ENCODE assay signal across 26 cellular contexts in genomic region chr7:25822823-25823222, GRCh38.
DNase-seq lines count a peak whose midpoint lies in the region; ATAC-seq, FAIRE-seq and TF ChIP-seq lines count a peak whose summit lies in the region.
"Had no signal": no experiment of that assay in that cellular context is flagged by ENCODE, and none has a peak within 500 bp of the region (broad histone marks: within the 10 kb centered on the region; RNA-seq: fewer than 3 reads in every experiment).

No MANE protein-coding gene starts in this region.

- TF ChIP-seq EP300 in HepG2 (IDR thresholded peaks at IDR 0.05; ENCODE audit: low read depth in 2 of 2, low read length in 2 of 2) (no peak), HepG2 (CRISPR knock-in tag; IDR thresholded peaks at IDR 0.05; ENCODE audit: borderline replicate concordance) (no peak), H1 (IDR thresholded peaks at IDR 0.05; ENCODE audit: borderline replicate concordance in 1 of 2, low read depth in 2 of 2, low read length in 2 of 2) (no peak)

- TF ChIP-seq CTCF in HepG2 (CRISPR knock-in tag; IDR thresholded peaks at IDR 0.05) (no peak), right lobe of liver (IDR thresholded peaks at IDR 0.05) (no peak), OCI-LY3 (IDR thresholded peaks at IDR 0.05; ENCODE audit: low read depth, low read length) (no peak), H1 (IDR thresholded peaks at IDR 0.05; ENCODE audit: control extremely low read depth in 1 of 3, insufficient read depth in 1 of 3, low read depth in 1 of 3, low read length in 3 of 3) (no peak)

- H2AFZ ChIP-seq in HepG2 (ENCODE audit: low read length) (no peak overlapping the region), OCI-LY3 (ENCODE audit: low read depth, low read length) (no peak overlapping the region), H1 (ENCODE audit: low read length) (no peak overlapping the region)

- in situ Hi-C loops in HepG2 (cut with HindIII; ENCODE audit: extremely low pct_ligation_motif_present, low pct_unique_long_range_greater_than_20kb): no loop called here

- no peak overlapping the region for H2BK5ac ChIP-seq in H1 (ENCODE audit: low read depth, low read length)

- no peak overlapping the region for H2BK120ac ChIP-seq in H1 (replicated peaks; ENCODE audit: low read depth, low read length)

- H3K9ac ChIP-seq in HepG2 (ENCODE audit: insufficient read depth, low read depth, low read length) (no peak overlapping the region), OCI-LY3 (ENCODE audit: low read length) (no peak overlapping the region), H1 (replicated peaks in 1 of 4; ENCODE audit: extremely low read depth in 1 of 4, low read depth in 3 of 4, low read length in 3 of 4) (no peak overlapping the region)
- H3K9ac ChIP-seq: BLaER1 treated with 17β-estradiol and CSF1 and Interleukin-3, amounts not matched to agents 10 nM and 100 nM had no signal

- no peaks in the 10 kb centered on the region for H3K36me3 Mint-ChIP-seq in stimulated activated memory B cell treated with anti-CD40 and anti-IgM and Interleukin-4, amounts not matched to agents 10 μg/mL and 1 μg/mL and 100 μg/mL, for 72 hours
- H3K36me3 Mint-ChIP-seq: CD14-positive monocyte; CD8-positive, alpha-beta memory T cell had no signal

- H3K9me3 ChIP-seq in HepG2 (ENCODE audit: low read length) (no peaks in the 10 kb centered on the region), right lobe of liver (no peaks in the 10 kb centered on the region), OCI-LY3 (ENCODE audit: insufficient read depth, low read length) (no peaks in the 10 kb centered on the region), H1 (ENCODE audit: insufficient read depth in 2 of 2, low read depth in 1 of 2, low read length in 1 of 2) (no peaks in the 10 kb centered on the region)
- H3K9me3 ChIP-seq: BE2C; BLaER1 treated with 17β-estradiol and CSF1 and Interleukin-3, amounts not matched to agents 10 nM and 100 nM; HAP-1 had no signal

- no peaks in the 10 kb centered on the region for H3K4me1 ChIP-seq in HepG2 (ENCODE audit: insufficient read depth, low read length)
- H3K4me1 ChIP-seq in right lobe of liver: no peaks in the 10 kb centered on the region
- peaks cover 37% of the 10 kb centered on the region for H3K4me1 ChIP-seq in OCI-LY3 (ENCODE audit: low read length)
- H3K4me1 ChIP-seq in H1 (replicated peaks in 1 of 4; ENCODE audit: control insufficient read depth in 3 of 4, insufficient read depth in 4 of 4, low read length in 3 of 4): no peaks in the 10 kb centered on the region
- H3K4me1 ChIP-seq: BE2C had no signal

- no peak overlapping the region for H3K27ac Mint-ChIP-seq in stimulated activated memory B cell treated with anti-CD40 and anti-IgM and Interleukin-4, amounts not matched to agents 10 μg/mL and 1 μg/mL and 100 μg/mL, for 72 hours
- H3K27ac Mint-ChIP-seq: CD14-positive monocyte; CD4-positive, alpha-beta T cell; CD8-positive, alpha-beta memory T cell; HFFc6 had no signal

- intact Hi-C loops in HepG2 (cut with micrococcal nuclease; ENCODE audit: unreplicated experiment): no loop called here
- intact Hi-C loops in right lobe of liver (cut with DNase I): no loop called here

- TF ChIP-seq RAD21 in HepG2 (CRISPR knock-in tag; IDR thresholded peaks at IDR 0.05) (no peak), H1 (IDR thresholded peaks at IDR 0.05 in 1 of 2, conservative IDR thresholded peaks at IDR 0.05 in 1 of 2; ENCODE audit: low read depth in 2 of 2, low read length in 2 of 2) (no peak)

- H2BK12ac ChIP-seq in H1 (ENCODE audit: low read depth, low read length): no peak overlapping the region

- H3K4me1 Mint-ChIP-seq in stimulated activated memory B cell treated with anti-CD40 and anti-IgM and Interleukin-4, amounts not matched to agents 10 μg/mL and 1 μg/mL and 100 μg/mL, for 72 hours: peaks cover 14% of the 10 kb centered on the region
- H3K4me1 Mint-ChIP-seq: CD14-positive monocyte; CD8-positive, alpha-beta memory T cell had no signal

- H4K20me1 ChIP-seq in HepG2 (ENCODE audit: insufficient read depth, low read length) (no peaks in the 10 kb centered on the region), OCI-LY3 (ENCODE audit: insufficient read depth, low read length) (no peaks in the 10 kb centered on the region), H1 (replicated peaks in 1 of 2; ENCODE audit: control insufficient read depth in 1 of 2, insufficient read depth in 2 of 2, low read length in 2 of 2) (no peaks in the 10 kb centered on the region)
- H4K20me1 ChIP-seq: BLaER1 treated with 17β-estradiol and CSF1 and Interleukin-3, amounts not matched to agents 10 nM and 100 nM had no signal

- H3K56ac ChIP-seq in H1 (replicated peaks; ENCODE audit: insufficient read length, low read depth, low read length): no peak overlapping the region

- ATAC-seq in HepG2 (no peak), right lobe of liver (no peak), HG03442 (IDR thresholded peaks at IDR 0.05; ENCODE audit: unreplicated experiment) (no peak), HG03175 (IDR thresholded peaks at IDR 0.05; ENCODE audit: unreplicated experiment) (no peak)
- ATAC-seq in stimulated activated memory B cell treated with anti-CD40 and anti-IgM and Interleukin-4, amounts not matched to agents 10 μg/mL and 1 μg/mL and 100 μg/mL, for 72 hours: no peak

- H3K79me2 ChIP-seq in HepG2 (ENCODE audit: insufficient read depth, low read length) (no peaks in the 10 kb centered on the region), OCI-LY3 (ENCODE audit: low read length) (no peaks in the 10 kb centered on the region), H1 (ENCODE audit: control insufficient read depth in 1 of 2, insufficient read depth in 2 of 2, low read length in 2 of 2) (no peaks in the 10 kb centered on the region)

- H4K5ac ChIP-seq in H1 (ENCODE audit: insufficient read length, low read depth, low read length): no peak overlapping the region

- CTCF ChIA-PET in HepG2 (lab: Yijun Ruan, JAX; ENCODE audit: low intra/inter-chr PET ratio, low total read pairs) (no interaction called here), H1 (lab: Charles Lee; ENCODE audit: partially characterized antibody) (interaction anchor here (0.7 to 6.0 kb wide), 5 partner anchors 9 to 225 kb away, joined by 3 to 55 read pairs (median 3); no protein-coding TSS in a partner anchor)

- H3K27me3 ChIP-seq in HepG2 (ENCODE audit: control insufficient read depth in 1 of 2, insufficient read depth in 2 of 2, low read length in 2 of 2) (peaks cover 0 to 4% of the 10 kb centered on the region in 2 experiments; a peak in 1 of 5 replicates), right lobe of liver (no peaks in the 10 kb centered on the region), OCI-LY3 (ENCODE audit: low read depth, low read length) (no peaks in the 10 kb centered on the region), H1 (replicated peaks in 1 of 4; ENCODE audit: control insufficient read depth in 3 of 4, extremely low read depth in 1 of 4, insufficient read depth in 3 of 4, low read length in 3 of 4) (no peaks in the 10 kb centered on the region)
- H3K27me3 ChIP-seq: BE2C; BLaER1 treated with 17β-estradiol and CSF1 and Interleukin-3, amounts not matched to agents 10 nM and 100 nM had no signal

- no peak overlapping the region for H4K8ac ChIP-seq in H1 (ENCODE audit: extremely low read depth, insufficient read depth, low read length)

- H3K4me3 ChIP-seq in HepG2 (replicated peaks in 1 of 3; ENCODE audit: insufficient read depth in 1 of 3, low read depth in 2 of 3, low read length in 3 of 3) (no peak overlapping the region), right lobe of liver (no peak overlapping the region), OCI-LY3 (ENCODE audit: low read length) (no peak overlapping the region), H1 (ENCODE audit: extremely low read depth in 1 of 4, insufficient read depth in 2 of 4, low read depth in 3 of 4, low read length in 4 of 4) (no peak overlapping the region)
- H3K4me3 ChIP-seq: BLaER1 treated with 17β-estradiol and CSF1 and Interleukin-3, amounts not matched to agents 10 nM and 100 nM; HAP-1 had no signal

- BruUV-seq in HepG2 (replicated peaks; lab: Mats Ljungman, UMichigan): no TSS peak

- H3K27ac ChIP-seq in HepG2 (ENCODE audit: extremely low read length, insufficient read depth, low read length) (no peak overlapping the region), right lobe of liver (no peak overlapping the region), OCI-LY3 (ENCODE audit: low read length) (no peak overlapping the region), H1 (ENCODE audit: low read depth, low read length) (no peak overlapping the region)
- H3K27ac ChIP-seq: 22Rv1; BLaER1 treated with 17β-estradiol and CSF1 and Interleukin-3, amounts not matched to agents 10 nM and 100 nM had no signal

- H3K9me3 Mint-ChIP-seq in stimulated activated memory B cell treated with anti-CD40 and anti-IgM and Interleukin-4, amounts not matched to agents 10 μg/mL and 1 μg/mL and 100 μg/mL, for 72 hours: no peaks in the 10 kb centered on the region
- H3K9me3 Mint-ChIP-seq: CD8-positive, alpha-beta memory T cell had no signal

- no peak overlapping the region for H4K91ac ChIP-seq in H1 (replicated peaks; ENCODE audit: insufficient read length, low read length)

- H2BK20ac ChIP-seq in H1 (ENCODE audit: low read length): no peak overlapping the region

- no peaks in the 10 kb centered on the region for H3K23me2 ChIP-seq in H1 (ENCODE audit: low read depth, low read length)

- H2BK15ac ChIP-seq in H1 (ENCODE audit: low read length): no peak overlapping the region

- TF ChIP-seq POLR2A in HepG2 (IDR thresholded peaks at IDR 0.05; ENCODE audit: insufficient read depth in 1 of 2, low read depth in 2 of 2, low read length in 2 of 2) (no peak), right lobe of liver (IDR thresholded peaks at IDR 0.05) (no peak), H1 (IDR thresholded peaks at IDR 0.05; ENCODE audit: control extremely low read depth in 1 of 2, low read depth in 2 of 2, low read length in 2 of 2) (no peak)

- H3K4ac ChIP-seq in H1 (replicated peaks; ENCODE audit: insufficient read length, low read depth, low read length): no peak overlapping the region

- DNase-seq in HepG2 (ENCODE audit: low spot score): no peak
- no peak for DNase-seq in right lobe of liver
- DNase-seq in H1 (ENCODE audit: low read depth in 1 of 2, low spot score in 2 of 2): no peak
- DNase-seq: ACHN; AML-193; BE2C; CD4-positive, alpha-beta T cell; CD8-positive, alpha-beta memory T cell; DMS 273 treated with DMSO at 0.1 percent for 48 hours; DMS79; EL; GDM1; HFFc6 had no signal

- H3K4me3 Mint-ChIP-seq in stimulated activated memory B cell treated with anti-CD40 and anti-IgM and Interleukin-4, amounts not matched to agents 10 μg/mL and 1 μg/mL and 100 μg/mL, for 72 hours: no peak overlapping the region
- H3K4me3 Mint-ChIP-seq: CD14-positive monocyte; CD4-positive, alpha-beta T cell; CD8-positive, alpha-beta memory T cell; HFFc6 had no signal

- POLR2A ChIA-PET in HepG2 (lab: Yijun Ruan, JAX) (no interaction called here), H1 (lab: Charles Lee; ENCODE audit: partially characterized antibody) (no interaction called here)

- no peak overlapping the region for H2AK5ac ChIP-seq in H1 (ENCODE audit: low read depth, low read length)

- H3K27me3 Mint-ChIP-seq in stimulated activated memory B cell treated with anti-CD40 and anti-IgM and Interleukin-4, amounts not matched to agents 10 μg/mL and 1 μg/mL and 100 μg/mL, for 72 hours: peaks cover 59% of the 10 kb centered on the region

- no peak overlapping the region for H3K23ac ChIP-seq in H1 (ENCODE audit: insufficient read length)

- H3K18ac ChIP-seq in H1 (ENCODE audit: extremely low read depth, low read length): no peak overlapping the region

- H3K36me3 ChIP-seq in HepG2 (replicated peaks in 1 of 2; ENCODE audit: control insufficient read depth in 1 of 2, insufficient read depth in 2 of 2, low read length in 2 of 2) (no peaks in the 10 kb centered on the region), right lobe of liver (no peaks in the 10 kb centered on the region), OCI-LY3 (replicated peaks; ENCODE audit: low read depth, low read length) (no peaks in the 10 kb centered on the region), H1 (ENCODE audit: control insufficient read depth in 2 of 4, insufficient read depth in 4 of 4, low read length in 3 of 4) (no peaks in the 10 kb centered on the region)
- H3K36me3 ChIP-seq: BE2C; BLaER1 treated with 17β-estradiol and CSF1 and Interleukin-3, amounts not matched to agents 10 nM and 100 nM; HAP-1 had no signal

- 9% methylated on average over 4 of the region's 4 CpGs for whole genome bisulfite sequencing in HepG2 (ENCODE audit: low lambda C conversion rate)
- WGBS in right lobe of liver (ENCODE audit: insufficient coverage, low coverage, low lambda C conversion rate, missing lambda C conversion rate): 73% methylated on average over 3 of the region's 4 CpGs
- 92% methylated on average over 4 of the region's 4 CpGs; no CpG with 5 or more reads in 1 of the 2 experiments for WGBS in H1 (ENCODE audit: extremely low coverage in 1 of 2, insufficient coverage in 1 of 2, insufficient read length in 1 of 2, insufficient replicate concordance in 2 of 2, low coverage in 1 of 2, low lambda C conversion rate in 2 of 2, missing lambda C conversion rate in 1 of 2), 2 experiments

- H3K14ac ChIP-seq in H1 (ENCODE audit: insufficient read length): no peak overlapping the region

- H3K79me1 ChIP-seq in H1 (ENCODE audit: low read depth, low read length): no peaks in the 10 kb centered on the region

- FAIRE-seq in HepG2 (lab: Jason Lieb, UNC) (no peak), H1 (lab: Jason Lieb, UNC) (no peak)
- FAIRE-seq: A204.1, D721Med, GM12891, GM18507, H54 had no signal

- H3K4me2 ChIP-seq in HepG2 (ENCODE audit: low read depth, low read length) (no peak overlapping the region), OCI-LY3 (ENCODE audit: low read length) (peak overlapping the region; percentile 40; the same call in 1 of the 2 replicates), H1 (ENCODE audit: insufficient read depth in 1 of 2, low read depth in 2 of 2, low read length in 2 of 2) (no peak overlapping the region)
- H3K4me2 ChIP-seq: BLaER1 treated with 17β-estradiol and CSF1 and Interleukin-3, amounts not matched to agents 10 nM and 100 nM had no signal

Comparison
In these comparisons a context has a peak if more than half of its experiments do, and no peak if none do; other contexts are left out.
1. Of the 41 proteins assayed by ChIP-seq in both HepG2 and H1: peak only in HepG2: none; only in H1: none; in both: MAFK; in neither: 40.